Comparison of ENCODE assay signal across 15 cellular contexts in the genomic region with DNA sequence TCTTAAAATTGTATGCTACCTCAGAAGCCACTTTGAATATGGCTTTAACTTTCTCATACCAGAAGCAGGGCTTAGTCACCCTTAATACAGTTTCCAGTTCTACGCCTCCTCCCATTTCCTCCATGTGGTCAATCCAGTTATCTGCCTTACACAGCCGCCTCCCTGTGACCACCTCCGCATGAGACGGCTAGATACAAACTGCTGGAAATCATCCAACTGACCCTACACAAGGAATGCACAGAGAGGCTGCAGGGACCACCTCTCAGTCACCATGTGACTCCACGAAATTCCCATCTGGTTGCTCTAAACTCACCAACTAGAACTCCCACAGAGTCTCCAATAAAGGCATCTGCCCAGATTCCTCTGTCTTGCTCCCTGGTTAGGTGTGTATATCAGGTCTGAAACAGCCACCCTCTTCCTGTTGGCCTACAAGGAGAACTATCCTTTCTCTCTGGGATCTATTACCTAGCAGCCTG. TPM values are rescaled to one million over a fixed set of nuclear protein-coding genes. Genes with fewer than 3 reads are reported as not detected.
DNase-seq lines count a peak whose midpoint lies in the region; ATAC-seq and TF ChIP-seq lines count a peak whose summit lies in the region.
"Had no signal": no experiment of that assay in that cellular context is flagged by ENCODE, and none has a peak within 500 bp of the region (broad histone marks: within the 10 kb centered on the region; RNA-seq: fewer than 3 reads in every experiment).

No MANE protein-coding gene starts in this region.

- no peaks in the 10 kb centered on the region for H3K27me3 Mint-ChIP-seq in CD8-positive, alpha-beta T cell (ENCODE audit: low read depth)
- no peaks in the 10 kb centered on the region for H3K27me3 Mint-ChIP-seq in Caco-2 (ENCODE audit: insufficient read depth, unreplicated experiment)
- H3K27me3 Mint-ChIP-seq: CD4-positive, CD25-positive, alpha-beta regulatory T cell had no signal

- peaks cover 54% of the 10 kb centered on the region for H3K4me1 Mint-ChIP-seq in CD8-positive, alpha-beta T cell (ENCODE audit: low read depth)
- no peaks in the 10 kb centered on the region for H3K4me1 Mint-ChIP-seq in Caco-2 (ENCODE audit: low read depth, unreplicated experiment)

- peaks cover 7% of the 10 kb centered on the region for H3K36me3 ChIP-seq in CD8-positive, alpha-beta T cell (ENCODE audit: insufficient read depth, low read length)
- H3K36me3 ChIP-seq in Caco-2 (ENCODE audit: control insufficient read depth, insufficient read depth, low read length), result peaks cover 2% of the 10 kb centered on the region
- H3K36me3 ChIP-seq: ovary had no signal

- peaks cover 9% of the 10 kb centered on the region for H3K4me1 ChIP-seq in CD8-positive, alpha-beta T cell (ENCODE audit: insufficient read depth, low read length)
- H3K4me1 ChIP-seq in Caco-2, result no peaks in the 10 kb centered on the region

- H3K9me3 ChIP-seq in CD8-positive, alpha-beta T cell (ENCODE audit: low read length), result no peaks in the 10 kb centered on the region
- peaks cover 4% of the 10 kb centered on the region; the same call in 1 of the 2 replicates for H3K9me3 ChIP-seq in Caco-2
- H3K9me3 ChIP-seq: ovary had no signal

- no peak overlapping the region for H3K4me3 ChIP-seq in CD8-positive, alpha-beta T cell (ENCODE audit: low read depth, low read length)
- no peak overlapping the region for H3K4me3 ChIP-seq in Caco-2 (ENCODE audit: low read depth, low read length)
- H3K4me3 ChIP-seq: GM23338, ovary had no signal

- TF ChIP-seq CTCF in CD8-positive, alpha-beta T cell (IDR thresholded peaks at IDR 0.05), result no peak
- TF ChIP-seq CTCF in Caco-2 (IDR thresholded peaks at IDR 0.05; ENCODE audit: insufficient read depth in 1 of 2, low read depth in 1 of 2, low read length in 1 of 2, severe bottlenecking in 1 of 2, unreplicated experiment in 1 of 2), result no peak

- H3K9me3 Mint-ChIP-seq in CD8-positive, alpha-beta T cell, result peaks cover 9% of the 10 kb centered on the region
- peaks cover 10% of the 10 kb centered on the region for H3K9me3 Mint-ChIP-seq in Caco-2 (ENCODE audit: unreplicated experiment)

- POLR2A ChIA-PET in CD8-positive, alpha-beta T cell (lab: Charles Lee), result no interaction called here
- POLR2A ChIA-PET in Caco-2 (lab: Charles Lee), result no interaction called here

- ATAC-seq in CD8-positive, alpha-beta T cell, result no peak
- ATAC-seq in GM21737 (IDR thresholded peaks at IDR 0.05; ENCODE audit: unreplicated experiment), result no peak
- ATAC-seq: GM23338 had no signal

- intact Hi-C loops in CD8-positive, alpha-beta T cell (cut with DNase I, micrococcal nuclease), result no loop called here
- intact Hi-C loops in Caco-2 (cut with micrococcal nuclease; ENCODE audit: unreplicated experiment), result no loop called here

- peak overlapping the region; percentile 7 for H3K27ac Mint-ChIP-seq in CD8-positive, alpha-beta T cell
- H3K27ac Mint-ChIP-seq in Caco-2 (ENCODE audit: unreplicated experiment), result no peak overlapping the region
- H3K27ac Mint-ChIP-seq: GM23338 had no signal

- H3K27ac ChIP-seq in CD8-positive, alpha-beta T cell (ENCODE audit: low read depth, low read length), result no peak overlapping the region
- H3K27ac ChIP-seq: ovary had no signal

- DNase-seq in CD8-positive, alpha-beta T cell, result no peak
- DNase-seq in KBM-7 (peak; percentile 57), dermis blood vessel endothelial cell (peak; percentile 87), lung microvascular endothelial cell (ENCODE audit: low read depth in 2 of 2) (peak; percentile 44 to 88), COLO829 (ENCODE audit: low spot score) (no peak), Caco-2 (no peak)
- no peak for DNase-seq in activated CD4-positive, CD25-positive, alpha-beta regulatory T cell (lab: John Stamatoyannopoulos, UW)
- DNase-seq: activated CD4-positive, alpha-beta T cell treated with anti-CD3 and anti-CD28 coated beads, Interleukin-2, amount 50 U/mL, for 48 hours; CD4-positive, CD25-positive, alpha-beta regulatory T cell; NCI-H2029; NK-92 treated with Interleukin-12 subunit alpha and Interleukin-12 subunit beta, amount 100 ng/mL, for 24 hours; ovary; stimulated activated CD4-positive, alpha-beta T cell treated with anti-CD3 and anti-CD28 coated beads, Interleukin-2, amount 100 ng/mL, for 48 hours had no signal

- BruUV-seq in Caco-2 (replicated peaks; lab: Mats Ljungman, UMichigan), result no TSS peak

- no peaks in the 10 kb centered on the region for H3K27me3 ChIP-seq in CD8-positive, alpha-beta T cell (ENCODE audit: insufficient read depth, low read length)
- H3K27me3 ChIP-seq in Caco-2 (replicated peaks; ENCODE audit: control insufficient read depth, insufficient read depth, low read length), result no peaks in the 10 kb centered on the region
- H3K27me3 ChIP-seq: ovary had no signal

- in situ Hi-C loops in KBM-7 (cut with MboI; ENCODE audit: low pct_unique_long_range_greater_than_20kb, low sequenced_read_pairs), result no loop called here

- CTCF ChIA-PET in CD8-positive, alpha-beta T cell (lab: Charles Lee), result no interaction called here
- CTCF ChIA-PET in Caco-2 (lab: Charles Lee), result no interaction called here

- H3K36me3 Mint-ChIP-seq in CD8-positive, alpha-beta T cell, result peaks cover 55% of the 10 kb centered on the region
- peaks cover 82% of the 10 kb centered on the region for H3K36me3 Mint-ChIP-seq in Caco-2 (ENCODE audit: insufficient read depth, unreplicated experiment)

- no peak overlapping the region for H3K4me3 Mint-ChIP-seq in CD8-positive, alpha-beta T cell
- no peak overlapping the region for H3K4me3 Mint-ChIP-seq in Caco-2 (ENCODE audit: unreplicated experiment)
- H3K4me3 Mint-ChIP-seq: GM23338 had no signal

RNA-seq across cellular contexts. Expression of a gene that starts 6.8 kb away (rescaled TPM):
- 10 to 100 TPM; 17.8 to 18.2 TPM for total RNA-seq in CD8-positive, alpha-beta T cell
- total RNA-seq in dermis blood vessel endothelial cell (8.4 and 13.3 TPM in 2 replicates), lung microvascular endothelial cell (6.5 and 11.1 TPM in 2 replicates), Caco-2 (2022) (11.1 and 11.6 TPM in 2 replicates)

RNA-seq across cellular contexts. Expression of a gene that starts 59.8 kb away (rescaled TPM):
- total RNA-seq in CD8-positive, alpha-beta T cell, result 1 to 10 TPM; 4.3 to 4.5 TPM
- total RNA-seq in dermis blood vessel endothelial cell (3.5 and 5.8 TPM in 2 replicates), lung microvascular endothelial cell (2.6 and 4.4 TPM in 2 replicates), Caco-2 (2022) (1.7 and 2.4 TPM in 2 replicates)

Comparison
In these comparisons a context has a peak if more than half of its experiments do, and no peak if none do; other contexts are left out.
1. DNase-seq: peak in KBM-7 (single experiment), dermis blood vessel endothelial cell (single experiment) and lung microvascular endothelial cell (2 of 2); none in CD8-positive, alpha-beta T cell (0 of 7), COLO829 (single experiment), activated CD4-positive, CD25-positive, alpha-beta regulatory T cell (0 of 4) and Caco-2 (0 of 2).